ENCODE assay signal across 1 cellular context in the genomic region with DNA sequence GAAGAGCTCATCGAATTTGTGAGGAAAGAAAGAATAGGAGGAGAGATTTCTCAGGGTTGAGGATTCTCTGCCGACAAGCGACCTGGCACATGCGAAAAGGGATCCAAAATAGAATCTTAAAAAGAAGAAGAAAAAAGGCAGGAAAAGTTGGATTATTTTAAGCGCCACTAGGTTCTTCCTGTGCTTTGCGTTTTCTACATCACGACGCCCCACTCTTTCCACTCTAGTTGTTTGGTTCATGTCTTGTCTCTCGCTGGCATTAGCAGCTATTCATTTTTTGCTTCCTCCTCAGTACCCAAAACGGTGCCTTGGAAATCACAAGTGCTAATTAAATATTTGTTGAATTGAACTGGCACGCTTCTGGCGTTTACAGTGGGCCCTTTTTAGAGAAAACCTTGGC.
TF ChIP-seq lines count a peak whose summit lies in the region.

No MANE protein-coding gene starts in this region.

TF ChIP-seq in HCT116, 20 proteins besides CTCF, POLR2A, EP300 and RAD21 (continued from another document):
- TF ChIP-seq, protein P1, sequence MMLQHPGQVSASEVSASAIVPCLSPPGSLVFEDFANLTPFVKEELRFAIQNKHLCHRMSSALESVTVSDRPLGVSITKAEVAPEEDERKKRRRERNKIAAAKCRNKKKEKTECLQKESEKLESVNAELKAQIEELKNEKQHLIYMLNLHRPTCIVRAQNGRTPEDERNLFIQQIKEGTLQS (IDR thresholded peaks at IDR 0.05): no peak
- no peak for TF ChIP-seq EGR1 (IDR thresholded peaks at IDR 0.05; ENCODE audit: low read depth)
